In genomic region chr12:51863921-51864700, GRCh38 we compare ENCODE assay signal across 7 cellular contexts. TPM values are rescaled to one million over a fixed set of nuclear protein-coding genes. Genes with fewer than 3 reads are reported as not detected.
A peak's percentile ranks its signal among the peaks of the same experiment; 100 is the strongest.
DNase-seq lines count a peak whose midpoint lies in the region; ATAC-seq and FAIRE-seq lines count a peak whose summit lies in the region.

No MANE protein-coding gene starts in this region.

- H3K27me3 ChIP-seq in iPS-18a (ENCODE audit: control insufficient read depth, insufficient read depth, low read length) = peaks cover 35% of the 10 kb centered on the region
- H3K27me3 ChIP-seq in small intestine (ENCODE audit: control insufficient read depth in 2 of 2, insufficient read depth in 2 of 2, low read length in 2 of 2) = peaks cover 0 to 12% of the 10 kb centered on the region in 2 donors

- peaks cover 27% of the 10 kb centered on the region for H3K4me1 ChIP-seq in iPS-18a (ENCODE audit: control insufficient read depth, low read depth, low read length)
- H3K4me1 ChIP-seq in small intestine (ENCODE audit: control insufficient read depth in 2 of 2, insufficient read depth in 1 of 2, low read depth in 1 of 2, low read length in 1 of 2) = peaks cover 2 to 3% of the 10 kb centered on the region in 2 donors

- H3K4me3 Mint-ChIP-seq in IgD-negative memory B cell = peak overlapping the region; percentile 25 to 81 (median 46)
- peak overlapping the region; percentile 39 for H3K4me3 Mint-ChIP-seq in activated naive CD4-positive, alpha-beta T cell treated with anti-CD3 and anti-CD28 coated beads, Interleukin-2, amount 50 U/mL, for 24 hours

- no peaks in the 10 kb centered on the region for H3K36me3 ChIP-seq in iPS-18a (ENCODE audit: control insufficient read depth, low read depth, low read length)
- no peaks in the 10 kb centered on the region for H3K36me3 ChIP-seq in small intestine (ENCODE audit: control insufficient read depth in 2 of 2, insufficient read depth in 2 of 2, low read length in 2 of 2)

- DNase-seq in small intestine (peak; percentile 47), medulla oblongata (ENCODE audit: extremely low spot score) (no peak)

- H3K4me3 ChIP-seq in iPS-18a (ENCODE audit: low read length) (peak overlapping the region; percentile 49), small intestine (ENCODE audit: low read depth in 1 of 2, low read length in 2 of 2) (no peak overlapping the region)

- no peaks in the 10 kb centered on the region for H3K36me3 Mint-ChIP-seq in IgD-negative memory B cell
- H3K36me3 Mint-ChIP-seq in activated naive CD4-positive, alpha-beta T cell treated with anti-CD3 and anti-CD28 coated beads, Interleukin-2, amount 50 U/mL, for 24 hours = no peaks in the 10 kb centered on the region

- peaks cover 0 to 3% (median 0%) of the 10 kb centered on the region in 3 donors for H3K9me3 Mint-ChIP-seq in IgD-negative memory B cell
- no peaks in the 10 kb centered on the region for H3K9me3 Mint-ChIP-seq in activated naive CD4-positive, alpha-beta T cell treated with anti-CD3 and anti-CD28 coated beads, Interleukin-2, amount 50 U/mL, for 24 hours

- peak overlapping the region; percentile 15 for H3K27ac ChIP-seq in iPS-18a (ENCODE audit: low read length)
- no peak overlapping the region for H3K27ac ChIP-seq in small intestine (ENCODE audit: low read depth in 1 of 2, low read length in 1 of 2)

- WGBS in small intestine, 3 donors = 8 to 15% (median 13%) methylated on average over 41 to 49 of the region's 49 CpGs

- peak overlapping the region; percentile 67 for H3K9ac ChIP-seq in iPS-18a (ENCODE audit: low read length)

- no peak overlapping the region for H3K27ac Mint-ChIP-seq in IgD-negative memory B cell
- no peak overlapping the region for H3K27ac Mint-ChIP-seq in activated naive CD4-positive, alpha-beta T cell treated with anti-CD3 and anti-CD28 coated beads, Interleukin-2, amount 50 U/mL, for 24 hours

- peaks cover 46% of the 10 kb centered on the region for H3K27me3 Mint-ChIP-seq in IgD-negative memory B cell
- peaks cover 25% of the 10 kb centered on the region for H3K27me3 Mint-ChIP-seq in activated naive CD4-positive, alpha-beta T cell treated with anti-CD3 and anti-CD28 coated beads, Interleukin-2, amount 50 U/mL, for 24 hours

- FAIRE-seq in small intestine (lab: Jason Lieb, UNC) = no peak

- ATAC-seq in HG02623 (IDR thresholded peaks at IDR 0.05; ENCODE audit: unreplicated experiment) (no peak), HG03039 (IDR thresholded peaks at IDR 0.05; ENCODE audit: unreplicated experiment) (no peak)

- H3K4me1 Mint-ChIP-seq in IgD-negative memory B cell = peaks cover 2 to 5% (median 2%) of the 10 kb centered on the region in 3 donors
- peaks cover 11% of the 10 kb centered on the region for H3K4me1 Mint-ChIP-seq in activated naive CD4-positive, alpha-beta T cell treated with anti-CD3 and anti-CD28 coated beads, Interleukin-2, amount 50 U/mL, for 24 hours

- H3K9me3 ChIP-seq in iPS-18a (ENCODE audit: control insufficient read depth, low read depth, low read length) (no peaks in the 10 kb centered on the region), small intestine (ENCODE audit: control insufficient read depth, low read depth) (no peaks in the 10 kb centered on the region)

RNA-seq across cellular contexts. Expression of gene FIGNL2, which starts 15.6 kb away (rescaled TPM):
- polyA plus RNA-seq in IgD-negative memory B cell (not detected), small intestine (under 1 TPM in 1 of 3 donors, not detected in 2; 0.39 TPM)

RNA-seq across cellular contexts. Expression of gene ANKRD33, which starts 23.8 kb away (rescaled TPM):
- polyA plus RNA-seq in IgD-negative memory B cell (not detected), small intestine (not detected)

RNA-seq across cellular contexts. Expression of gene ACVRL1, which starts 43.2 kb away (rescaled TPM):
- polyA plus RNA-seq in IgD-negative memory B cell = not detected
- polyA plus RNA-seq in small intestine = 10 to 100 TPM in 1 of 3 donors, 1 to 10 TPM in 1, under 1 TPM in 1; 0.89 to 44.2 (median 4.6) TPM
